8 cellular contexts compared by ENCODE assay signal in the genomic region with DNA sequence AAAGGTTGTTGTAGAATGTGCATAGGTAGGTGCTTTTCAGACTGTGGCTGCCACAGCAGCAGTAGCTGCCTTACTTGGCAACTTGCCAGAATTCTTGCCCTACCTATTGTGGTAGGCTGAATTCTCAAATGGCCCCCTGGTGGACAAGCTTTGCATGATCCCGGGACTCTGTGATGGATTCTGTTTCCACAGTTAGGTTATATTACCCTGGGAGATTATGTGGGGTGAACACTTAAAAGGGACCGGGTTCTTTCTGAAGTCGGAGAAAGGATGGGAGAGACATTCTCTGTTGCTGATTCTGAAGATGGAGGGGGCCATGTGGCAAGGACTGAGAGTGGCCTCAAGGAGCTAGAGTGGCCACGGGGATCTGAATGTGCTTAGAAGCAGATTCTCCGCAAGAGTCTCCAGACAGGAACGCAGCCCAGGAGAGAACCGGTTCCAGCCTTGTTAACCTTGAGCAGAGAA. TPM values are rescaled to one million over a fixed set of nuclear protein-coding genes. Genes with fewer than 3 reads are reported as not detected.
DNase-seq lines count a peak whose midpoint lies in the region; ATAC-seq and TF ChIP-seq lines count a peak whose summit lies in the region.

No MANE protein-coding gene starts in this region.

- peaks cover 3% of the 10 kb centered on the region for H3K36me3 Mint-ChIP-seq in activated CD4-positive, alpha-beta memory T cell treated with anti-CD3 and anti-CD28 coated beads for 36 hours
- peaks cover 2% of the 10 kb centered on the region for H3K36me3 Mint-ChIP-seq in activated T-helper 1 cell treated with anti-CD3 and anti-CD28 coated beads, Interleukin-12 subunit alpha, Interleukin-12 subunit beta, Interleukin-2, Interleukin-4 antibody, amounts not matched to agents 30 ng/mL and 10 ng/mL and 1 ng/mL, durations not matched to agents 14 hours and 24 hours and 36 hours (ENCODE audit: low read depth)

- H3K4me2 ChIP-seq in parathyroid adenoma (ENCODE audit: low read length) = peak overlapping the region; percentile 1

- POLR2A ChIA-PET in AG04450 (lab: Yijun Ruan, JAX) = interaction anchor here (3.4 kb wide), 1 partner anchor 18 kb away, joined by 19 read pairs; no protein-coding TSS in a partner anchor
- POLR2A ChIA-PET in activated CD4-positive, alpha-beta memory T cell treated with anti-CD3 and anti-CD28 coated beads for 36 hours (lab: Charles Lee) = interaction anchor here (0.6 kb wide), 1 partner anchor 9 kb away, joined by 3 read pairs; no protein-coding TSS in a partner anchor

- H3K4me1 ChIP-seq in parathyroid adenoma = peaks cover 18% of the 10 kb centered on the region

- no peaks in the 10 kb centered on the region for H3K36me3 ChIP-seq in parathyroid adenoma (ENCODE audit: control insufficient read depth, insufficient read depth, low read length)

- intact Hi-C loops in activated CD4-positive, alpha-beta memory T cell treated with anti-CD3 and anti-CD28 coated beads for 36 hours (cut with micrococcal nuclease) = loop anchor here (2.0 kb wide), 1 partner anchor 17 kb away; no protein-coding TSS in a partner anchor
- intact Hi-C loops in activated T-helper 1 cell treated with anti-CD3 and anti-CD28 coated beads, Interleukin-12 subunit alpha, Interleukin-12 subunit beta, Interleukin-2, Interleukin-4 antibody, amounts not matched to agents 30 ng/mL and 10 ng/mL and 1 ng/mL, durations not matched to agents 14 hours and 24 hours and 36 hours (cut with micrococcal nuclease) = no loop called here

- no peak for ATAC-seq in GM19351 (IDR thresholded peaks at IDR 0.05; ENCODE audit: unreplicated experiment)

- H3K4me3 Mint-ChIP-seq in activated CD4-positive, alpha-beta memory T cell treated with anti-CD3 and anti-CD28 coated beads for 36 hours = no peak overlapping the region
- H3K4me3 Mint-ChIP-seq in activated T-helper 1 cell treated with anti-CD3 and anti-CD28 coated beads, Interleukin-12 subunit alpha, Interleukin-12 subunit beta, Interleukin-2, Interleukin-4 antibody, amounts not matched to agents 30 ng/mL and 10 ng/mL and 1 ng/mL, durations not matched to agents 14 hours and 24 hours and 36 hours = no peak overlapping the region

- TF ChIP-seq CTCF in AG04450 (IDR thresholded peaks at IDR 0.05; ENCODE audit: low read depth, low read length) (peak; percentile 58), GM12872 (IDR thresholded peaks at IDR 0.05; ENCODE audit: insufficient read depth, low read depth, low read length) (peak; percentile 64), parathyroid adenoma (IDR thresholded peaks at IDR 0.05) (peak; percentile 62)

- peaks cover 12% of the 10 kb centered on the region for H3K79me2 ChIP-seq in parathyroid adenoma

- H3K9me3 ChIP-seq in AG04450 (ENCODE audit: control insufficient read depth, insufficient read depth, low read length) = no peaks in the 10 kb centered on the region
- H3K9me3 ChIP-seq in parathyroid adenoma (ENCODE audit: control insufficient read depth, low read length) = no peaks in the 10 kb centered on the region

- H3K4me3 ChIP-seq in AG04450 (ENCODE audit: low read depth, low read length) = no peak overlapping the region
- no peak overlapping the region for H3K4me3 ChIP-seq in parathyroid adenoma (ENCODE audit: low read depth, low read length)

- H3K27me3 Mint-ChIP-seq in activated CD4-positive, alpha-beta memory T cell treated with anti-CD3 and anti-CD28 coated beads for 36 hours = no peaks in the 10 kb centered on the region
- H3K27me3 Mint-ChIP-seq in activated T-helper 1 cell treated with anti-CD3 and anti-CD28 coated beads, Interleukin-12 subunit alpha, Interleukin-12 subunit beta, Interleukin-2, Interleukin-4 antibody, amounts not matched to agents 30 ng/mL and 10 ng/mL and 1 ng/mL, durations not matched to agents 14 hours and 24 hours and 36 hours (ENCODE audit: insufficient read depth) = no peaks in the 10 kb centered on the region

- H3K27ac ChIP-seq in AG04450 (ENCODE audit: low read depth, low read length) (no peak overlapping the region), parathyroid adenoma (peak overlapping the region; percentile 7)

- H3K4me1 Mint-ChIP-seq in activated CD4-positive, alpha-beta memory T cell treated with anti-CD3 and anti-CD28 coated beads for 36 hours (ENCODE audit: low read depth) = peaks cover 15% of the 10 kb centered on the region
- H3K4me1 Mint-ChIP-seq in activated T-helper 1 cell treated with anti-CD3 and anti-CD28 coated beads, Interleukin-12 subunit alpha, Interleukin-12 subunit beta, Interleukin-2, Interleukin-4 antibody, amounts not matched to agents 30 ng/mL and 10 ng/mL and 1 ng/mL, durations not matched to agents 14 hours and 24 hours and 36 hours (ENCODE audit: low read depth) = peaks cover 20% of the 10 kb centered on the region

- CTCF ChIA-PET in AG04450 (lab: Charles Lee) = interaction anchor here (0.5 to 1.6 kb wide), 5 partner anchors 10 to 539 kb away, joined by 3 to 5 read pairs (median 4); no protein-coding TSS in a partner anchor
- CTCF ChIA-PET in activated CD4-positive, alpha-beta memory T cell treated with anti-CD3 and anti-CD28 coated beads for 36 hours (lab: Charles Lee) = interaction anchor here (1.1 to 2.0 kb wide), 8 partner anchors 10 to 65 kb away, joined by 3 to 14 read pairs (median 4); no protein-coding TSS in a partner anchor

- no peak overlapping the region for H3K27ac Mint-ChIP-seq in activated CD4-positive, alpha-beta memory T cell treated with anti-CD3 and anti-CD28 coated beads for 36 hours
- H3K27ac Mint-ChIP-seq in activated T-helper 1 cell treated with anti-CD3 and anti-CD28 coated beads, Interleukin-12 subunit alpha, Interleukin-12 subunit beta, Interleukin-2, Interleukin-4 antibody, amounts not matched to agents 30 ng/mL and 10 ng/mL and 1 ng/mL, durations not matched to agents 14 hours and 24 hours and 36 hours = no peak overlapping the region

- H2AFZ ChIP-seq in parathyroid adenoma = no peak overlapping the region

- peaks cover 9% of the 10 kb centered on the region for H3K9me3 Mint-ChIP-seq in activated CD4-positive, alpha-beta memory T cell treated with anti-CD3 and anti-CD28 coated beads for 36 hours
- no peaks in the 10 kb centered on the region for H3K9me3 Mint-ChIP-seq in activated T-helper 1 cell treated with anti-CD3 and anti-CD28 coated beads, Interleukin-12 subunit alpha, Interleukin-12 subunit beta, Interleukin-2, Interleukin-4 antibody, amounts not matched to agents 30 ng/mL and 10 ng/mL and 1 ng/mL, durations not matched to agents 14 hours and 24 hours and 36 hours

- DNase-seq in AG04450 (ENCODE audit: low read depth, low spot score) (no peak), NCI-H345 (lab: John Stamatoyannopoulos, UW) (peak; percentile 84), fibroblast of the conjunctiva (ENCODE audit: low read depth) (peak; percentile 63)
- peak; percentile 50 for DNase-seq in activated CD4-positive, alpha-beta memory T cell treated with anti-CD3 and anti-CD28 coated beads for 36 hours
- DNase-seq in activated T-helper 1 cell treated with anti-CD3 and anti-CD28 coated beads, Interleukin-12 subunit alpha, Interleukin-12 subunit beta, Interleukin-2, Interleukin-4 antibody, amounts not matched to agents 30 ng/mL and 10 ng/mL and 1 ng/mL, durations not matched to agents 14 hours and 24 hours and 36 hours (ENCODE audit: low spot score) = no peak

- H3K9ac ChIP-seq in parathyroid adenoma = no peak overlapping the region

- no peaks in the 10 kb centered on the region for H3K27me3 ChIP-seq in AG04450 (ENCODE audit: control insufficient read depth, insufficient read depth, low read length)
- H3K27me3 ChIP-seq in parathyroid adenoma (ENCODE audit: control insufficient read depth, insufficient read depth, low read length) = no peaks in the 10 kb centered on the region

RNA-seq across cellular contexts. Expression of gene KCNE1, which starts 32.1 kb away (rescaled TPM):
- 0.38 and 0.52 TPM in 2 replicates for polyA plus RNA-seq in AG04450 (2011; rRNA removed)
- polyA minus RNA-seq in AG04450 (2011; rRNA and poly(A)+ RNA removed) = 0.51 and 1.00 TPM in 2 replicates
- under 1 TPM; 0.21 to 0.31 TPM for total RNA-seq in activated CD4-positive, alpha-beta memory T cell treated with anti-CD3 and anti-CD28 coated beads for 36 hours
- total RNA-seq in activated T-helper 1 cell treated with anti-CD3 and anti-CD28 coated beads, Interleukin-12 subunit alpha, Interleukin-12 subunit beta, Interleukin-2, Interleukin-4 antibody, amounts not matched to agents 30 ng/mL and 10 ng/mL and 1 ng/mL, durations not matched to agents 14 hours and 24 hours and 36 hours = 0.41 and 0.51 TPM in 2 replicates

Comparison
In these comparisons a context has a peak if more than half of its experiments do, and no peak if none do; other contexts are left out.
1. DNase-seq: peak in NCI-H345 (single experiment), activated CD4-positive, alpha-beta memory T cell treated with anti-CD3 and anti-CD28 coated beads for 36 hours (single experiment) and fibroblast of the conjunctiva (single experiment); none in AG04450 (single experiment) and activated T-helper 1 cell treated with anti-CD3 and anti-CD28 coated beads, Interleukin-12 subunit alpha, Interleukin-12 subunit beta, Interleukin-2, Interleukin-4 antibody, amounts not matched to agents 30 ng/mL and 10 ng/mL and 1 ng/mL, durations not matched to agents 14 hours and 24 hours and 36 hours (single experiment).
2. Peak in every context shown above with its lines, with median percentiles within 50 percentile points of each other: CTCF ChIP-seq.